Comparison of ENCODE assay signal across 9 cellular contexts in genomic region chr12:24378548-24379011, GRCh38.
DNase-seq lines count a peak whose midpoint lies in the region; ATAC-seq and TF ChIP-seq lines count a peak whose summit lies in the region.
"Had no signal": no experiment of that assay in that cellular context is flagged by ENCODE, and none has a peak within 500 bp of the region (broad histone marks: within the 10 kb centered on the region; RNA-seq: fewer than 3 reads in every experiment).

No MANE protein-coding gene starts in this region.

- no peaks in the 10 kb centered on the region for H3K36me3 ChIP-seq in BE2C
- H3K36me3 ChIP-seq in WERI-Rb-1: no peaks in the 10 kb centered on the region

- DNase-seq in NCI-H1694 treated with DMSO at 0.1 percent for 48 hours (lab: John Stamatoyannopoulos, UW) (peak; percentile 42), NCI-H1694 (lab: John Stamatoyannopoulos, UW) (no peak), choroid plexus epithelial cell (ENCODE audit: low read depth) (peak; percentile 89), superior temporal gyrus (ENCODE audit: extremely low spot score) (peak; percentile 42), BE2C (no peak), WERI-Rb-1 (no peak)
- DNase-seq in CD4-positive, alpha-beta T cell: no peak

- ATAC-seq in HG03469 (IDR thresholded peaks at IDR 0.05; ENCODE audit: unreplicated experiment): peak; percentile 6
- no peak for ATAC-seq in CD4-positive, alpha-beta T cell (ENCODE audit: poor library complexity)

- no peak overlapping the region for H3K4me3 Mint-ChIP-seq in CD4-positive, alpha-beta T cell
- H3K4me3 Mint-ChIP-seq: stimulated activated naive CD8-positive, alpha-beta T cell treated with anti-CD3 and anti-CD28 coated beads, Interleukin-15, Interleukin-2, amounts not matched to agents 100 ng/mL and 50 ng/mL, for 24 hours had no signal

- POLR2A ChIA-PET in CD4-positive, alpha-beta T cell (lab: Charles Lee): no interaction called here

- peaks cover 8% of the 10 kb centered on the region for H3K9me3 Mint-ChIP-seq in CD4-positive, alpha-beta T cell

- intact Hi-C loops in CD4-positive, alpha-beta T cell (cut with DNase I, micrococcal nuclease): no loop called here

- no peak overlapping the region for H3K4me3 ChIP-seq in choroid plexus epithelial cell (ENCODE audit: low read depth, low read length)
- no peak overlapping the region for H3K4me3 ChIP-seq in BE2C (ENCODE audit: low read depth, low read length)
- no peak overlapping the region for H3K4me3 ChIP-seq in WERI-Rb-1 (ENCODE audit: low read depth, low read length)

- TF ChIP-seq CTCF in choroid plexus epithelial cell (conservative IDR thresholded peaks at IDR 0.05; ENCODE audit: low read depth, low read length) (no peak), BE2C (IDR thresholded peaks at IDR 0.05; ENCODE audit: low read depth, low read length) (no peak), WERI-Rb-1 (IDR thresholded peaks at IDR 0.05; ENCODE audit: low read depth, low read length) (no peak)
- no peak for TF ChIP-seq CTCF in CD4-positive, alpha-beta T cell (IDR thresholded peaks at IDR 0.05)

- no peak overlapping the region for H3K27ac ChIP-seq in WERI-Rb-1
- no peak overlapping the region for H3K27ac ChIP-seq in CD4-positive, alpha-beta T cell (ENCODE audit: low read depth, low read length)

- no peak overlapping the region for H3K27ac Mint-ChIP-seq in CD4-positive, alpha-beta T cell
- H3K27ac Mint-ChIP-seq: stimulated activated naive CD8-positive, alpha-beta T cell treated with anti-CD3 and anti-CD28 coated beads, Interleukin-15, Interleukin-2, amounts not matched to agents 100 ng/mL and 50 ng/mL, for 24 hours had no signal

- H3K36me3 Mint-ChIP-seq in CD4-positive, alpha-beta T cell (ENCODE audit: low read depth): no peaks in the 10 kb centered on the region

- CTCF ChIA-PET in CD4-positive, alpha-beta T cell (lab: Charles Lee): no interaction called here

- H3K27me3 ChIP-seq in BE2C (no peaks in the 10 kb centered on the region), WERI-Rb-1 (ENCODE audit: insufficient read depth, low read depth, severe bottlenecking) (no peaks in the 10 kb centered on the region)
- no peaks in the 10 kb centered on the region for H3K27me3 ChIP-seq in CD4-positive, alpha-beta T cell (ENCODE audit: control insufficient read depth, insufficient read depth, low read length)

- H3K27me3 Mint-ChIP-seq in CD4-positive, alpha-beta T cell: no peaks in the 10 kb centered on the region
- H3K27me3 Mint-ChIP-seq: stimulated activated naive CD8-positive, alpha-beta T cell treated with anti-CD3 and anti-CD28 coated beads, Interleukin-15, Interleukin-2, amounts not matched to agents 100 ng/mL and 50 ng/mL, for 24 hours had no signal

- no peaks in the 10 kb centered on the region for H3K4me1 Mint-ChIP-seq in CD4-positive, alpha-beta T cell (ENCODE audit: low read depth)

- H3K4me1 ChIP-seq in BE2C: no peaks in the 10 kb centered on the region

- no peaks in the 10 kb centered on the region for H3K9me3 ChIP-seq in BE2C
- no peaks in the 10 kb centered on the region for H3K9me3 ChIP-seq in WERI-Rb-1 (ENCODE audit: severe bottlenecking)
- H3K9me3 ChIP-seq in CD4-positive, alpha-beta T cell (ENCODE audit: control insufficient read depth, low read length): no peaks in the 10 kb centered on the region

Comparison
In these comparisons a context has a peak if more than half of its experiments do, and no peak if none do; other contexts are left out.
1. DNase-seq: peak in NCI-H1694 treated with DMSO at 0.1 percent for 48 hours (single experiment), choroid plexus epithelial cell (single experiment) and superior temporal gyrus (single experiment); none in NCI-H1694 (single experiment), BE2C (single experiment), WERI-Rb-1 (single experiment) and CD4-positive, alpha-beta T cell (0 of 10).